Comparison of ENCODE assay signal across 8 cellular contexts in the genomic region with DNA sequence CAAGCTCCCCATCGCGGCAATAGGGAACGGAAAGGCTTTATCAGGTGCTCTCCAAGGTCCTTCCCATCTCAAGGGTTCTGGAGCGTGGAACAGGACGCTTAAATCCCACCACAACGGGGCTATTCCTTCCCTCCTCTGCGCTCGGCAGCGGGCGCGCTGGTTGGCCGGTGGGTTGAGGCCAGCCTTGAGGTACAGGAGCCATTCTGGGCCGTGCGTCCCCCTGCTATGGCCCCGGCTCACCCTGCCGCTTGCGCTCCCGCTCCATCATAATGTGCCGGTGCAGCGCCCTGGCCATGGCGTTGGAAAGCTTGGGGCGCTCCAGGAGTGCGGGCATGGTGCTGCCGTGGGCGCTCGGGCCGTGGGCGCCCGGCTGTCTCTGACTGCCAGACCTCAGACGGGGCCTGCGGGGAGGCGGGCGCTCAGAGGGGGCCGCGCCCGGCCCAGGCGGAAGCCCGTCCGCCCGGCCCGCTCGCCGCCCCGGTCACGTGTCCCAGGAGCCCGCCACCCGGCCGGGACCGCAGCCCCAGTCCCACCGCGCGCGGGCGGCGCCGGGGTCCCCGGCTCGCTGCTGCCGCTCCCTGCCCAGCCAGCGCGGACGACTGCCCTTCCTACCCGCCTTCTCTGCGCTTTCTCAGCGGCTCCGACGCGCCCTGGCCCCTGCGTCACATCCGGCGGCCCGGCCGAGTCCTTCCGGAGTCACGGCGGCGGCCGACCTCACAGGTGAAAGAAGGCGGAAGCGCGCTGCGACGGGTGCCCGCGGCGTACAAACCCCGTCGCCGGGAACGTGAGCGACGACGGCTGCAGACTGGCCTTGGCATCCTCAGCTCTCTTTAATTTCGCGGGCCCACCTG. TPM values are rescaled to one million over a fixed set of nuclear protein-coding genes. Genes with fewer than 3 reads are reported as not detected.
A peak's percentile ranks its signal among the peaks of the same experiment; 100 is the strongest.
DNase-seq lines count a peak whose midpoint lies in the region; ATAC-seq and TF ChIP-seq lines count a peak whose summit lies in the region.

A gene with protein sequence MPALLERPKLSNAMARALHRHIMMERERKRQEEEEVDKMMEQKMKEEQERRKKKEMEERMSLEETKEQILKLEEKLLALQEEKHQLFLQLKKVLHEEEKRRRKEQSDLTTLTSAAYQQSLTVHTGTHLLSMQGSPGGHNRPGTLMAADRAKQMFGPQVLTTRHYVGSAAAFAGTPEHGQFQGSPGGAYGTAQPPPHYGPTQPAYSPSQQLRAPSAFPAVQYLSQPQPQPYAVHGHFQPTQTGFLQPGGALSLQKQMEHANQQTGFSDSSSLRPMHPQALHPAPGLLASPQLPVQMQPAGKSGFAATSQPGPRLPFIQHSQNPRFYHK (minus strand): TSS at position 642 of the 851 bp plus-strand sequence. CDS start 308 bp downstream, at position 334.

- H3K27ac Mint-ChIP-seq in dendritic cell treated with granulocyte-macrophage colony-stimulating factor and Interleukin-4, amounts not matched to agents 40 ng/mL and 50 ng/mL, for 4 days, result peak within 1 kb of the TSS; percentile 91

- peaks cover 66% of the 10 kb centered on the region for H3K4me1 Mint-ChIP-seq in dendritic cell treated with granulocyte-macrophage colony-stimulating factor and Interleukin-4, amounts not matched to agents 40 ng/mL and 50 ng/mL, for 4 days (ENCODE audit: low read depth)

- peak; percentile 93 for DNase-seq in AG20443 (ENCODE audit: low spot score)
- peak; percentile 51 for DNase-seq in NCI-H526 treated with DMSO at 0.1 percent for 48 hours (lab: John Stamatoyannopoulos, UW)
- peak; percentile 93 to 94 for DNase-seq in activated CD4-positive, alpha-beta T cell treated with anti-CD3 and anti-CD28 coated beads, Interleukin-2, amount 50 U/mL, for 48 hours
- peak; percentile 93 to 98 for DNase-seq in left lung
- peak; percentile 93 to 96 for DNase-seq in stimulated activated CD4-positive, alpha-beta T cell treated with anti-CD3 and anti-CD28 coated beads, Interleukin-2, amount 100 ng/mL, for 24 hours

- intact Hi-C loops in dendritic cell treated with granulocyte-macrophage colony-stimulating factor and Interleukin-4, amounts not matched to agents 40 ng/mL and 50 ng/mL, for 4 days (cut with micrococcal nuclease), result no loop called here
- intact Hi-C loops in left lung (cut with DNase I), result no loop called here

- peak; percentile 74 for ATAC-seq in GM19035 (IDR thresholded peaks at IDR 0.05; ENCODE audit: unreplicated experiment)
- peak; percentile 70 for ATAC-seq in HG03342 (IDR thresholded peaks at IDR 0.05; ENCODE audit: unreplicated experiment)
- ATAC-seq in left lung, result peak; percentile 94

- peaks cover 97% of the 10 kb centered on the region for H3K36me3 Mint-ChIP-seq in dendritic cell treated with granulocyte-macrophage colony-stimulating factor and Interleukin-4, amounts not matched to agents 40 ng/mL and 50 ng/mL, for 4 days (ENCODE audit: low read depth)

- no peaks in the 10 kb centered on the region for H3K9me3 Mint-ChIP-seq in dendritic cell treated with granulocyte-macrophage colony-stimulating factor and Interleukin-4, amounts not matched to agents 40 ng/mL and 50 ng/mL, for 4 days

- TF ChIP-seq CTCF in left lung (IDR thresholded peaks at IDR 0.05), result no peak

- peak within 1 kb of the TSS; percentile 92 to 96 for H3K27ac ChIP-seq in left lung

- peak within 1 kb of the TSS; percentile 85 for H3K4me3 Mint-ChIP-seq in dendritic cell treated with granulocyte-macrophage colony-stimulating factor and Interleukin-4, amounts not matched to agents 40 ng/mL and 50 ng/mL, for 4 days

- H3K4me1 ChIP-seq in left lung, result peaks cover 20 to 52% of the 10 kb centered on the region in 2 donors

- peak within 1 kb of the TSS; percentile 79 to 86 for H3K4me3 ChIP-seq in left lung

- no peaks in the 10 kb centered on the region for H3K27me3 ChIP-seq in left lung

- H3K27me3 Mint-ChIP-seq in dendritic cell treated with granulocyte-macrophage colony-stimulating factor and Interleukin-4, amounts not matched to agents 40 ng/mL and 50 ng/mL, for 4 days, result no peaks in the 10 kb centered on the region

- no peaks in the 10 kb centered on the region for H3K9me3 ChIP-seq in left lung

- H3K36me3 ChIP-seq in left lung, result peaks cover 4 to 80% of the 10 kb centered on the region in 2 donors

RNA-seq across cellular contexts. Expression of the gene that starts here (rescaled TPM):
- 10 to 100 TPM; 48.2 to 54.9 TPM for total RNA-seq in left lung

Comparison
In these comparisons a context has a peak if more than half of its experiments do, and no peak if none do; other contexts are left out.
1. Peak in every context shown above with its lines: DNase-seq, ATAC-seq, H3K4me3 ChIP-seq and H3K27ac ChIP-seq.